ENCODE assay signal across 1 cellular context in the genomic region with DNA sequence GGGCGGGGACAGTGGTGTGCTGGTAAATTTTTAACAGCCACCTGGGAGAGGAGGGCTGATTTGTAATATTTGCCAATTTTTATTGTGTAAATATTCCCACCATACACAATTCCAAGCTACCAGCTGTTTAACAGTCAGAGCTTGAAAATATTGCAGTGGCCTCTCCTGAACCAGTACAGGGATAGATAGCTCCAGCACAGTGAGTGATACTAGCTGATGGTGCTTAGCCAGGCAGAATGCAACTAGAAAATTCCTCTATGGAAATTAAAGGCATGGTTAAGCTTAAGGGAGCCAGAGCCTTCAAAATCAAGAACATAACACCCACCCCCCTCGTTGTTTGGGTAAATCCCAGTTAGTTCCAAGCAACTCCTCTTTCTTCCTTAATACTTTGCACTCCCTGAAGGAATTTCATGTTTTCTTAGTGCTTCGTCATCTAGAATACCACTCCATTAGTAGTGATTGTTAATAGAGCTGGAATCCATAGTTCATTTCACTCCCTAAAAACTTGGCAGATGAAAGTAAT.
TF ChIP-seq lines count a peak whose summit lies in the region.

No MANE protein-coding gene starts in this region.

TF ChIP-seq in HepG2, 621 proteins besides CTCF, POLR2A, EP300 and RAD21:
- TF ChIP-seq JUNB (CRISPR knock-in tag; IDR thresholded peaks at IDR 0.05; ENCODE audit: borderline replicate concordance): no peak
- TF ChIP-seq NFIB (CRISPR knock-in tag; IDR thresholded peaks at IDR 0.05; ENCODE audit: borderline replicate concordance): no peak
- TF ChIP-seq MAZ (IDR thresholded peaks at IDR 0.05; ENCODE audit: borderline replicate concordance, low read depth, low read length): no peak
- TF ChIP-seq MAZ (CRISPR knock-in tag; IDR thresholded peaks at IDR 0.05; ENCODE audit: low read depth): no peak
- TF ChIP-seq, protein P1, sequence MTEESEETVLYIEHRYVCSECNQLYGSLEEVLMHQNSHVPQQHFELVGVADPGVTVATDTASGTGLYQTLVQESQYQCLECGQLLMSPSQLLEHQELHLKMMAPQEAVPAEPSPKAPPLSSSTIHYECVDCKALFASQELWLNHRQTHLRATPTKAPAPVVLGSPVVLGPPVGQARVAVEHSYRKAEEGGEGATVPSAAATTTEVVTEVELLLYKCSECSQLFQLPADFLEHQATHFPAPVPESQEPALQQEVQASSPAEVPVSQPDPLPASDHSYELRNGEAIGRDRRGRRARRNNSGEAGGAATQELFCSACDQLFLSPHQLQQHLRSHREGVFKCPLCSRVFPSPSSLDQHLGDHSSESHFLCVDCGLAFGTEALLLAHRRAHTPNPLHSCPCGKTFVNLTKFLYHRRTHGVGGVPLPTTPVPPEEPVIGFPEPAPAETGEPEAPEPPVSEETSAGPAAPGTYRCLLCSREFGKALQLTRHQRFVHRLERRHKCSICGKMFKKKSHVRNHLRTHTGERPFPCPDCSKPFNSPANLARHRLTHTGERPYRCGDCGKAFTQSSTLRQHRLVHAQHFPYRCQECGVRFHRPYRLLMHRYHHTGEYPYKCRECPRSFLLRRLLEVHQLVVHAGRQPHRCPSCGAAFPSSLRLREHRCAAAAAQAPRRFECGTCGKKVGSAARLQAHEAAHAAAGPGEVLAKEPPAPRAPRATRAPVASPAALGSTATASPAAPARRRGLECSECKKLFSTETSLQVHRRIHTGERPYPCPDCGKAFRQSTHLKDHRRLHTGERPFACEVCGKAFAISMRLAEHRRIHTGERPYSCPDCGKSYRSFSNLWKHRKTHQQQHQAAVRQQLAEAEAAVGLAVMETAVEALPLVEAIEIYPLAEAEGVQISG (CRISPR knock-in tag; IDR thresholded peaks at IDR 0.05): no peak
- no peak for TF ChIP-seq CBX5 (CRISPR knock-in tag; IDR thresholded peaks at IDR 0.05; ENCODE audit: borderline replicate concordance)
- TF ChIP-seq, protein P2, sequence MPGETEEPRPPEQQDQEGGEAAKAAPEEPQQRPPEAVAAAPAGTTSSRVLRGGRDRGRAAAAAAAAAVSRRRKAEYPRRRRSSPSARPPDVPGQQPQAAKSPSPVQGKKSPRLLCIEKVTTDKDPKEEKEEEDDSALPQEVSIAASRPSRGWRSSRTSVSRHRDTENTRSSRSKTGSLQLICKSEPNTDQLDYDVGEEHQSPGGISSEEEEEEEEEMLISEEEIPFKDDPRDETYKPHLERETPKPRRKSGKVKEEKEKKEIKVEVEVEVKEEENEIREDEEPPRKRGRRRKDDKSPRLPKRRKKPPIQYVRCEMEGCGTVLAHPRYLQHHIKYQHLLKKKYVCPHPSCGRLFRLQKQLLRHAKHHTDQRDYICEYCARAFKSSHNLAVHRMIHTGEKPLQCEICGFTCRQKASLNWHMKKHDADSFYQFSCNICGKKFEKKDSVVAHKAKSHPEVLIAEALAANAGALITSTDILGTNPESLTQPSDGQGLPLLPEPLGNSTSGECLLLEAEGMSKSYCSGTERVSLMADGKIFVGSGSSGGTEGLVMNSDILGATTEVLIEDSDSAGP (CRISPR knock-in tag; IDR thresholded peaks at IDR 0.05; ENCODE audit: borderline replicate concordance): no peak
- TF ChIP-seq ZNF709 (CRISPR knock-in tag; IDR thresholded peaks at IDR 0.05): no peak
- no peak for TF ChIP-seq CBX2 (IDR thresholded peaks at IDR 0.05; ENCODE audit: low read depth, low read length)
- TF ChIP-seq CBX2 (CRISPR knock-in tag; IDR thresholded peaks at IDR 0.05; ENCODE audit: low read depth): no peak
- TF ChIP-seq, protein P3, sequence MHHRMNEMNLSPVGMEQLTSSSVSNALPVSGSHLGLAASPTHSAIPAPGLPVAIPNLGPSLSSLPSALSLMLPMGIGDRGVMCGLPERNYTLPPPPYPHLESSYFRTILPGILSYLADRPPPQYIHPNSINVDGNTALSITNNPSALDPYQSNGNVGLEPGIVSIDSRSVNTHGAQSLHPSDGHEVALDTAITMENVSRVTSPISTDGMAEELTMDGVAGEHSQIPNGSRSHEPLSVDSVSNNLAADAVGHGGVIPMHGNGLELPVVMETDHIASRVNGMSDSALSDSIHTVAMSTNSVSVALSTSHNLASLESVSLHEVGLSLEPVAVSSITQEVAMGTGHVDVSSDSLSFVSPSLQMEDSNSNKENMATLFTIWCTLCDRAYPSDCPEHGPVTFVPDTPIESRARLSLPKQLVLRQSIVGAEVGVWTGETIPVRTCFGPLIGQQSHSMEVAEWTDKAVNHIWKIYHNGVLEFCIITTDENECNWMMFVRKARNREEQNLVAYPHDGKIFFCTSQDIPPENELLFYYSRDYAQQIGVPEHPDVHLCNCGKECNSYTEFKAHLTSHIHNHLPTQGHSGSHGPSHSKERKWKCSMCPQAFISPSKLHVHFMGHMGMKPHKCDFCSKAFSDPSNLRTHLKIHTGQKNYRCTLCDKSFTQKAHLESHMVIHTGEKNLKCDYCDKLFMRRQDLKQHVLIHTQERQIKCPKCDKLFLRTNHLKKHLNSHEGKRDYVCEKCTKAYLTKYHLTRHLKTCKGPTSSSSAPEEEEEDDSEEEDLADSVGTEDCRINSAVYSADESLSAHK (CRISPR knock-in tag; IDR thresholded peaks at IDR 0.05; ENCODE audit: borderline replicate concordance): no peak
- TF ChIP-seq, protein P4, sequence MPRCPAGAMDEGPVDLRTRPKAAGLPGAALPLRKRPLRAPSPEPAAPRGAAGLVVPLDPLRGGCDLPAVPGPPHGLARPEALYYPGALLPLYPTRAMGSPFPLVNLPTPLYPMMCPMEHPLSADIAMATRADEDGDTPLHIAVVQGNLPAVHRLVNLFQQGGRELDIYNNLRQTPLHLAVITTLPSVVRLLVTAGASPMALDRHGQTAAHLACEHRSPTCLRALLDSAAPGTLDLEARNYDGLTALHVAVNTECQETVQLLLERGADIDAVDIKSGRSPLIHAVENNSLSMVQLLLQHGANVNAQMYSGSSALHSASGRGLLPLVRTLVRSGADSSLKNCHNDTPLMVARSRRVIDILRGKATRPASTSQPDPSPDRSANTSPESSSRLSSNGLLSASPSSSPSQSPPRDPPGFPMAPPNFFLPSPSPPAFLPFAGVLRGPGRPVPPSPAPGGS (CRISPR knock-in tag; IDR thresholded peaks at IDR 0.05): no peak
- TF ChIP-seq ISX (CRISPR knock-in tag; conservative IDR thresholded peaks at IDR 0.05): no peak
- TF ChIP-seq GATAD1 (CRISPR knock-in tag; IDR thresholded peaks at IDR 0.05): no peak
